In genomic region chr12:102521662-102522277, GRCh38 we compare ENCODE assay signal across 18 cellular contexts. TPM values are rescaled to one million over a fixed set of nuclear protein-coding genes. Genes with fewer than 3 reads are reported as not detected.
A peak's percentile ranks its signal among the peaks of the same experiment; 100 is the strongest.
DNase-seq lines count a peak whose midpoint lies in the region; ATAC-seq and TF ChIP-seq lines count a peak whose summit lies in the region.
"Had no signal": no experiment of that assay in that cellular context is flagged by ENCODE, and none has a peak within 500 bp of the region (broad histone marks: within the 10 kb centered on the region; RNA-seq: fewer than 3 reads in every experiment).

No MANE protein-coding gene starts in this region.

- peaks cover 2 to 6% of the 10 kb centered on the region in 2 donors for H3K4me1 Mint-ChIP-seq in stimulated activated naive B cell treated with anti-CD40 and anti-IgM and Interleukin-4, amounts not matched to agents 10 μg/mL and 1 μg/mL and 100 μg/mL, for 72 hours
- H3K4me1 Mint-ChIP-seq: CD14-positive monocyte had no signal

- DNase-seq in NCI-H748 (lab: John Stamatoyannopoulos, UW; ENCODE audit: unreplicated experiment) (peak; percentile 67), NCI-H748 treated with DMSO at 0.1 percent for 48 hours (lab: John Stamatoyannopoulos, UW) (no peak), SJCRH30 (peak; percentile 30 to 56), left lobe of liver (ENCODE audit: low spot score) (no peak), PC-9 (no peak)
- DNase-seq in stimulated activated naive B cell treated with anti-CD40 and anti-IgM and Interleukin-4, amounts not matched to agents 10 μg/mL and 1 μg/mL and 100 μg/mL, for 72 hours: no peak
- DNase-seq: 8988T; CD4-positive, alpha-beta memory T cell; DMS153; DMS79 treated with DMSO at 0.1 percent for 48 hours; GF-D8; HCEC 1CT; KG1 had no signal

- H3K4me3 ChIP-seq in SJCRH30 (no peak overlapping the region), PC-9 (no peak overlapping the region)
- H3K4me3 ChIP-seq: BLaER1 had no signal

- H3K27me3 ChIP-seq in SJCRH30 (no peaks in the 10 kb centered on the region), PC-9 (ENCODE audit: insufficient read depth, low read depth) (no peaks in the 10 kb centered on the region)
- H3K27me3 ChIP-seq: BLaER1 had no signal

- H3K4me1 ChIP-seq in SJCRH30 (peaks cover 29% of the 10 kb centered on the region), PC-9 (replicated peaks; ENCODE audit: insufficient read depth) (no peaks in the 10 kb centered on the region)
- H3K4me1 ChIP-seq: BLaER1 had no signal

- no peaks in the 10 kb centered on the region for H3K36me3 ChIP-seq in SJCRH30
- H3K36me3 ChIP-seq in PC-9 (ENCODE audit: low read depth): no peaks in the 10 kb centered on the region
- H3K36me3 ChIP-seq: BLaER1 had no signal

- no peaks in the 10 kb centered on the region for H3K36me3 Mint-ChIP-seq in stimulated activated naive B cell treated with anti-CD40 and anti-IgM and Interleukin-4, amounts not matched to agents 10 μg/mL and 1 μg/mL and 100 μg/mL, for 72 hours
- H3K36me3 Mint-ChIP-seq: CD14-positive monocyte; CD4-positive, alpha-beta memory T cell had no signal

- H3K4me2 ChIP-seq in PC-9: no peak overlapping the region
- H3K4me2 ChIP-seq: BLaER1 had no signal

- TF ChIP-seq CTCF in PC-9 (conservative IDR thresholded peaks at IDR 0.05): no peak

- H3K27me3 Mint-ChIP-seq in stimulated activated naive B cell treated with anti-CD40 and anti-IgM and Interleukin-4, amounts not matched to agents 10 μg/mL and 1 μg/mL and 100 μg/mL, for 72 hours: peaks cover 20 to 29% of the 10 kb centered on the region in 2 donors

- POLR2A ChIA-PET in PC-9 (lab: Charles Lee; ENCODE audit: unreplicated experiment): no interaction called here

- no peaks in the 10 kb centered on the region for H3K9me3 ChIP-seq in SJCRH30 (replicated peaks)
- H3K9me3 ChIP-seq in PC-9 (ENCODE audit: insufficient read depth, low read depth): no peaks in the 10 kb centered on the region
- H3K9me3 ChIP-seq: BLaER1 had no signal

- H3K79me2 ChIP-seq in PC-9 (ENCODE audit: low read depth): no peaks in the 10 kb centered on the region

- no TSS peak for BruUV-seq in PC-9 (replicated peaks; lab: Mats Ljungman, UMichigan)

- no peak overlapping the region for H2AFZ ChIP-seq in PC-9

- no peaks in the 10 kb centered on the region for H3K9me2 ChIP-seq in PC-9 (ENCODE audit: insufficient read depth)

- H4K20me1 ChIP-seq in PC-9 (ENCODE audit: insufficient read depth): no peaks in the 10 kb centered on the region
- H4K20me1 ChIP-seq: BLaER1 had no signal

- H3K4me3 Mint-ChIP-seq in stimulated activated naive B cell treated with anti-CD40 and anti-IgM and Interleukin-4, amounts not matched to agents 10 μg/mL and 1 μg/mL and 100 μg/mL, for 72 hours: no peak overlapping the region
- H3K4me3 Mint-ChIP-seq: CD14-positive monocyte; CD4-positive, alpha-beta memory T cell had no signal

- peaks cover 4% of the 10 kb centered on the region in 2 donors for H3K9me3 Mint-ChIP-seq in stimulated activated naive B cell treated with anti-CD40 and anti-IgM and Interleukin-4, amounts not matched to agents 10 μg/mL and 1 μg/mL and 100 μg/mL, for 72 hours

- no peaks in the 10 kb centered on the region for H3F3A ChIP-seq in PC-9 (ENCODE audit: insufficient read depth, low read depth)

- no peak overlapping the region for H3K27ac Mint-ChIP-seq in stimulated activated naive B cell treated with anti-CD40 and anti-IgM and Interleukin-4, amounts not matched to agents 10 μg/mL and 1 μg/mL and 100 μg/mL, for 72 hours
- H3K27ac Mint-ChIP-seq: CD14-positive monocyte; CD4-positive, alpha-beta memory T cell had no signal

- CTCF ChIA-PET in PC-9 (lab: Charles Lee): no interaction called here

- intact Hi-C loops in PC-9 (cut with micrococcal nuclease; ENCODE audit: unreplicated experiment): no loop called here

- ATAC-seq in left lobe of liver (peak; percentile 38), HG03457 (IDR thresholded peaks at IDR 0.05; ENCODE audit: unreplicated experiment) (no peak), GM19463 (IDR thresholded peaks at IDR 0.05; ENCODE audit: unreplicated experiment) (no peak)
- peak; percentile 53 to 64 for ATAC-seq in stimulated activated naive B cell treated with anti-CD40 and anti-IgM and Interleukin-4, amounts not matched to agents 10 μg/mL and 1 μg/mL and 100 μg/mL, for 72 hours (replicated peaks)

- H3K27ac ChIP-seq in SJCRH30 (peak overlapping the region; percentile 68), PC-9 (no peak overlapping the region)
- H3K27ac ChIP-seq: BLaER1 had no signal

RNA-seq across cellular contexts. Expression of gene IGF1, which starts 41.4 kb away (rescaled TPM):
- total RNA-seq in SJCRH30 (2014; rRNA removed; shearing (Covaris generic)): 0.03 and 0.20 TPM in 2 replicates
- total RNA-seq in left lobe of liver (37.3 TPM), PC-9 (2021) (not detected in 2 replicates)
- total RNA-seq: CD4-positive, alpha-beta memory T cell; HT-29 had no signal

Comparison
In these comparisons a context has a peak if more than half of its experiments do, and no peak if none do; other contexts are left out.
1. DNase-seq: peak in NCI-H748 (single experiment) and SJCRH30 (2 of 2); none in NCI-H748 treated with DMSO at 0.1 percent for 48 hours (single experiment), left lobe of liver (single experiment), stimulated activated naive B cell treated with anti-CD40 and anti-IgM and Interleukin-4, amounts not matched to agents 10 μg/mL and 1 μg/mL and 100 μg/mL, for 72 hours (single experiment) and PC-9 (0 of 2).
2. ATAC-seq: peak in left lobe of liver (single experiment) and stimulated activated naive B cell treated with anti-CD40 and anti-IgM and Interleukin-4, amounts not matched to agents 10 μg/mL and 1 μg/mL and 100 μg/mL, for 72 hours (2 of 2); none in HG03457 (single experiment) and GM19463 (single experiment).
3. RNA of gene IGF1, which starts 41.4 kb away (total RNA-seq): 37.3 TPM in left lobe of liver (single experiment); 0.03 to 0.20 TPM in SJCRH30 and not detected in PC-9; every median in the first group is over 10 times any median in the second.